Comparison of ENCODE assay signal across 8 cellular contexts in genomic region chr11:86301742-86302091, GRCh38. TPM values are rescaled to one million over a fixed set of nuclear protein-coding genes. Genes with fewer than 3 reads are reported as not detected.
DNase-seq lines count a peak whose midpoint lies in the region; ATAC-seq, FAIRE-seq and TF ChIP-seq lines count a peak whose summit lies in the region.

No MANE protein-coding gene starts in this region.

- H3K27me3 ChIP-seq in left lung = no peaks in the 10 kb centered on the region

- H3K27ac Mint-ChIP-seq in T-helper 17 cell = peak overlapping the region; percentile 100

- H3K9me3 ChIP-seq in A549 = no peaks in the 10 kb centered on the region
- no peaks in the 10 kb centered on the region for H3K9me3 ChIP-seq in T-helper 17 cell (ENCODE audit: control insufficient read depth, low read length, poor library complexity, severe bottlenecking)
- H3K9me3 ChIP-seq in left lung = no peaks in the 10 kb centered on the region

- TF ChIP-seq RAD21 in A549 (conservative IDR thresholded peaks at IDR 0.05 in 1 of 2, IDR thresholded peaks at IDR 0.05 in 1 of 2) = no peak

- peak overlapping the region; percentile 43 to 59 for H3K27ac ChIP-seq in A549
- H3K27ac ChIP-seq in left lung = peak overlapping the region in 1 of 2 donors; percentile 82

- H3K4me3 Mint-ChIP-seq in T-helper 17 cell = peak overlapping the region; percentile 100

- DNase-seq in A549 (ENCODE audit: low read depth in 1 of 2, low spot score in 1 of 2) (no peak), T-helper 17 cell (no peak), left lung (no peak), GM19239 (ENCODE audit: insufficient read length, low spot score) (no peak), pons (ENCODE audit: low spot score) (no peak)

- H3K36me3 Mint-ChIP-seq in T-helper 17 cell (ENCODE audit: low read depth) = peaks cover 4% of the 10 kb centered on the region

- TF ChIP-seq POLR2A in A549 (IDR thresholded peaks at IDR 0.05; ENCODE audit: low read length) = no peak

- peaks cover 18% of the 10 kb centered on the region for H3K4me1 Mint-ChIP-seq in T-helper 17 cell

- ATAC-seq in A549 (peak in 1 of 2 experiments; percentile 8; a peak in 2 of 6 replicates), GM21529 (IDR thresholded peaks at IDR 0.05; ENCODE audit: unreplicated experiment) (peak; percentile 11), T-helper 17 cell (no peak), left lung (no peak), GM18858 (IDR thresholded peaks at IDR 0.05; ENCODE audit: unreplicated experiment) (no peak), HG03432 (IDR thresholded peaks at IDR 0.05; ENCODE audit: unreplicated experiment) (no peak)

- H3K4me3 ChIP-seq in A549 (peak overlapping the region; percentile 66), left lung (peak overlapping the region; percentile 72 to 89)

- POLR2A ChIA-PET in A549 (lab: Yijun Ruan, JAX) = no interaction called here

- CTCF ChIA-PET in A549 (lab: Yijun Ruan, JAX) = interaction anchor here (1.0 to 2.2 kb wide), 3 partner anchors 10 to 447 kb away, joined by 3 to 18 read pairs (median 4); partner anchors contain the start of gene CCDC83

- no peak for TF ChIP-seq EP300 in A549 (IDR thresholded peaks at IDR 0.05)

- intact Hi-C loops in left lung (cut with DNase I) = no loop called here

- TF ChIP-seq CTCF in A549 (IDR thresholded peaks at IDR 0.05) (no peak), left lung (IDR thresholded peaks at IDR 0.05) (no peak)

- FAIRE-seq in A549 (lab: Jason Lieb, UNC) (no peak), GM19239 (lab: Jason Lieb, UNC) (no peak)

- WGBS in A549 (ENCODE audit: missing lambda C conversion rate) = under 1% methylated on average over 6 of the region's 6 CpGs

- H3K27me3 Mint-ChIP-seq in T-helper 17 cell = peaks cover 12% of the 10 kb centered on the region

- H3K4me2 ChIP-seq in A549 = peak overlapping the region; percentile 69

- H3K36me3 ChIP-seq in left lung = no peaks in the 10 kb centered on the region

- H3K4me1 ChIP-seq in A549 (peaks cover 15% of the 10 kb centered on the region; the same call in 2 of the 3 replicates), left lung (peaks cover 0 to 22% of the 10 kb centered on the region in 2 donors)

TF ChIP-seq in A549, 52 proteins besides CTCF, POLR2A, EP300 and RAD21:
- TF ChIP-seq E2F6 (IDR thresholded peaks at IDR 0.05; ENCODE audit: borderline replicate concordance, low read depth) = no peak
- TF ChIP-seq ZNF302 (CRISPR knock-in tag; IDR thresholded peaks at IDR 0.05) = no peak
- TF ChIP-seq MAZ (IDR thresholded peaks at IDR 0.05; ENCODE audit: borderline replicate concordance, low read depth, low read length) = no peak
- TF ChIP-seq NR3C1 (IDR thresholded peaks at IDR 0.05) = no peak
- TF ChIP-seq CHD4 (IDR thresholded peaks at IDR 0.05; ENCODE audit: borderline replicate concordance) = no peak
- no peak for TF ChIP-seq KDM5A (IDR thresholded peaks at IDR 0.05)
- no peak for TF ChIP-seq ZFP36 (IDR thresholded peaks at IDR 0.05; ENCODE audit: borderline replicate concordance, partially characterized antibody)
- TF ChIP-seq HEYL (CRISPR knock-in tag; IDR thresholded peaks at IDR 0.05) = no peak
- TF ChIP-seq MAX (IDR thresholded peaks at IDR 0.05) = no peak
- TF ChIP-seq RARB (CRISPR knock-in tag; IDR thresholded peaks at IDR 0.05) = no peak
- TF ChIP-seq RNF2 (IDR thresholded peaks at IDR 0.05; ENCODE audit: borderline replicate concordance, low read depth) = no peak
- no peak for TF ChIP-seq ESRRA (IDR thresholded peaks at IDR 0.05; ENCODE audit: borderline replicate concordance, low read length)
- no peak for TF ChIP-seq CBX8 (IDR thresholded peaks at IDR 0.05)
- no peak for TF ChIP-seq HOXA7 (CRISPR knock-in tag; IDR thresholded peaks at IDR 0.05)
- TF ChIP-seq POLR2AphosphoS2 (conservative IDR thresholded peaks at IDR 0.05; ENCODE audit: low read length) = no peak
- TF ChIP-seq HDAC2 (IDR thresholded peaks at IDR 0.05) = no peak
- TF ChIP-seq ELK1 (IDR thresholded peaks at IDR 0.05; ENCODE audit: low read depth, low read length) = no peak
TF ChIP-seq in A549: peak in this region for 0.

RNA-seq across cellular contexts. Expression of gene HIKESHI, which starts 0.3 kb away (rescaled TPM):
- polyA plus RNA-seq in A549 (2011; rRNA removed) (101 and 137 TPM in 2 replicates), A549 (2017; fragmentation: RNase III; extraction: RNeasy Plus Mini Kit Qiagen cat#74134 plus additional on column Dnase treatment) (39.6 to 45.3 TPM (median 39.7 TPM) in 3 replicates)
- polyA plus RNA-seq in A549 (2012; cell fraction: cytosol; rRNA removed) = 37.1 and 37.6 TPM in 2 replicates
- polyA plus RNA-seq in A549 (2012; cell fraction: nucleus; rRNA removed) = 11.2 and 16.6 TPM in 2 replicates
- 25.6 and 27.9 TPM in 2 replicates for polyA minus RNA-seq in A549 (2011; rRNA and poly(A)+ RNA removed)
- total RNA-seq in T-helper 17 cell (10 to 100 TPM; 17.7 to 23.9 TPM), left lung (10 to 100 TPM; 28.5 to 30.2 TPM)

RNA-seq across cellular contexts. Expression of gene EED, which starts 57.2 kb away (rescaled TPM):
- 31.1 and 33.0 TPM in 2 replicates for polyA plus RNA-seq in A549 (2011; rRNA removed)
- polyA plus RNA-seq in A549 (2012; cell fraction: cytosol; rRNA removed) = 11.2 and 12.9 TPM in 2 replicates
- polyA plus RNA-seq in A549 (2012; cell fraction: nucleus; rRNA removed) = 9.3 and 17.5 TPM in 2 replicates
- polyA plus RNA-seq in A549 (2017; fragmentation: RNase III; extraction: RNeasy Plus Mini Kit Qiagen cat#74134 plus additional on column Dnase treatment) = 43.6 to 48.9 TPM (median 47.0 TPM) in 3 replicates
- 12.2 and 17.2 TPM in 2 replicates for polyA minus RNA-seq in A549 (2011; rRNA and poly(A)+ RNA removed)
- total RNA-seq in T-helper 17 cell = 10 to 100 TPM; 48.7 to 50.7 TPM
- total RNA-seq in left lung = 10 to 100 TPM; 20.3 to 24.6 TPM
